8 cellular contexts compared by ENCODE assay signal in the genomic region with DNA sequence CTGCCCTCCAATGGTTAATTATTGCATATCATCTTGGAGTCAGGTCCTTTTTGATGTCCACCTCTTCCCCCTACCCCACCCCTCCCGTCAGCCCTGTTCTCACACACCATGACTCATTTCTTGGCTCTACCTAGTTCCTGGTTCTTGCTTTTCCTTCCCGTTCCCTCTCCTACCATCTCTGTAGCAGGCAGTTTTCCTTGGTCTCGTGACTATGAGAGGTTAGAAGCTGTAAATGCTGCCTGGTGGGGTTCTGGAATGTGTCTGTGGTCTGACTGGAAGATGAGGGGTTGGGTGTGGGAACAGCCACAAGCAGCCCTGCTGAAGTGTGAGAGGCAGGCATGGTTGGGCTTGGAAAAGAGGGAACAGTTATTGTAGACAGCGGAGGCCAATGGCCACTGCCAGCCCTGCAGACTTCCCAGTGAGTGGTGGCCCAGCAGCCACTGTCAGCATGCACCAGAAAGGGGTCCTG. TPM values are rescaled to one million over a fixed set of nuclear protein-coding genes. Genes with fewer than 3 reads are reported as not detected.
A peak's percentile ranks its signal among the peaks of the same experiment; 100 is the strongest.
DNase-seq lines count a peak whose midpoint lies in the region; ATAC-seq and TF ChIP-seq lines count a peak whose summit lies in the region.

No MANE protein-coding gene starts in this region.

- H3K9me2 ChIP-seq in Loucy (replicated peaks; ENCODE audit: low read depth, low read length), result no peaks in the 10 kb centered on the region

- H3K4me1 ChIP-seq in Loucy (ENCODE audit: insufficient read depth, low read length, poor library complexity, severe bottlenecking) (peaks cover 24% of the 10 kb centered on the region), tibial artery (peaks cover 12 to 51% (median 45%) of the 10 kb centered on the region in 4 donors)

- no peak overlapping the region for H3K4me3 ChIP-seq in AG09309 (ENCODE audit: control insufficient read depth, low read depth, low read length)
- H3K4me3 ChIP-seq in Loucy (ENCODE audit: low read length, poor library complexity, severe bottlenecking), result no peak overlapping the region
- H3K4me3 ChIP-seq in tibial artery, result no peak overlapping the region

- H3K27me3 ChIP-seq in Loucy (ENCODE audit: insufficient read depth, low read length, poor library complexity, severe bottlenecking) (no peaks in the 10 kb centered on the region), tibial artery (no peaks in the 10 kb centered on the region)

- H3K27ac ChIP-seq in tibial artery, result peak overlapping the region; percentile 73 to 82

- no peak overlapping the region for H2AFZ ChIP-seq in Loucy (ENCODE audit: low read length)

- peak; percentile 42 for ATAC-seq in left lobe of liver
- no peak for ATAC-seq in GM18858 (IDR thresholded peaks at IDR 0.05; ENCODE audit: unreplicated experiment)

- TF ChIP-seq CTCF in AG09309 (IDR thresholded peaks at IDR 0.05; ENCODE audit: control insufficient read depth, insufficient read depth, low read depth, low read length, missing control alignments) (no peak), Loucy (conservative IDR thresholded peaks at IDR 0.05; ENCODE audit: low read length) (no peak), tibial artery (IDR thresholded peaks at IDR 0.05) (no peak)

- H3K9ac ChIP-seq in Loucy (ENCODE audit: low read depth, low read length, poor library complexity, severe bottlenecking), result peak overlapping the region; percentile 43

- no peaks in the 10 kb centered on the region for H3K79me2 ChIP-seq in Loucy (ENCODE audit: insufficient read depth, low read length)

- no peaks in the 10 kb centered on the region for H4K20me1 ChIP-seq in Loucy (ENCODE audit: insufficient read depth, low read length, poor library complexity, severe bottlenecking)

- H3F3A ChIP-seq in Loucy (ENCODE audit: low read depth), result no peaks in the 10 kb centered on the region

- DNase-seq in AG09309 (ENCODE audit: low read depth) (peak; percentile 97), brain pericyte (ENCODE audit: low read depth, low spot score) (peak; percentile 90), left lobe of liver (ENCODE audit: low spot score) (no peak), tibial artery (peak; percentile 84 to 86), DMS153 treated with DMSO at 0.1 percent for 48 hours (lab: John Stamatoyannopoulos, UW; ENCODE audit: unreplicated experiment) (no peak)
- no peak for DNase-seq in stimulated activated CD4-positive, alpha-beta T cell treated with anti-CD3 and anti-CD28 coated beads, Interleukin-2, amount 100 ng/mL, for 48 hours

- intact Hi-C loops in tibial artery (cut with DNase I; ENCODE audit: low total_unique reads), result loop anchor here (2.0 to 5.0 kb wide), 2 partner anchors 35 to 113 kb away; no protein-coding TSS in a partner anchor

- H3K36me3 ChIP-seq in Loucy (ENCODE audit: insufficient read depth, low read length), result no peaks in the 10 kb centered on the region
- H3K36me3 ChIP-seq in tibial artery, result peaks cover 0 to 20% (median 11%) of the 10 kb centered on the region in 3 donors

- H3K9me3 ChIP-seq in Loucy (ENCODE audit: insufficient read depth, low read depth, low read length) (no peaks in the 10 kb centered on the region), tibial artery (no peaks in the 10 kb centered on the region)

- no peak overlapping the region for H3K4me2 ChIP-seq in Loucy (ENCODE audit: low read depth, low read length, poor library complexity, severe bottlenecking)

RNA-seq across cellular contexts. Expression of a gene that starts 18.2 kb away (rescaled TPM):
- 8.8 TPM for total RNA-seq in left lobe of liver

Comparison
In these comparisons a context has a peak if more than half of its experiments do, and no peak if none do; other contexts are left out.
1. DNase-seq: peak in AG09309 (single experiment), brain pericyte (single experiment) and tibial artery (2 of 2); none in left lobe of liver (single experiment), DMS153 treated with DMSO at 0.1 percent for 48 hours (single experiment) and stimulated activated CD4-positive, alpha-beta T cell treated with anti-CD3 and anti-CD28 coated beads, Interleukin-2, amount 100 ng/mL, for 48 hours (0 of 2).